ENCODE assay signal across 1 cellular context in genomic region chr20:2879148-2879547, GRCh38.
TF ChIP-seq lines count a peak whose summit lies in the region.

No MANE protein-coding gene starts in this region.

TF ChIP-seq in HEK293, 187 proteins besides CTCF, POLR2A, EP300 and RAD21 (continued from another document):
- TF ChIP-seq ZNF362 (tag by site-specific recombination; IDR thresholded peaks at IDR 0.05) (no peak), ZNF2 (tag by site-specific recombination; IDR thresholded peaks at IDR 0.05) (no peak), ZNF423 (tag by site-specific recombination; IDR thresholded peaks at IDR 0.05) (no peak), PRDM10 (tag by site-specific recombination; IDR thresholded peaks at IDR 0.05) (no peak), PATZ1 (tag by site-specific recombination; IDR thresholded peaks at IDR 0.05) (no peak), PRDM2 (tag by site-specific recombination; IDR thresholded peaks at IDR 0.05; ENCODE audit: borderline replicate concordance) (no peak), SCRT1 (tag by site-specific recombination; IDR thresholded peaks at IDR 0.05; ENCODE audit: borderline replicate concordance) (no peak), ZNF10 (tag by site-specific recombination; IDR thresholded peaks at IDR 0.05) (no peak), KLF9 (tag by site-specific recombination; IDR thresholded peaks at IDR 0.05; ENCODE audit: low read depth) (no peak)
